8 cellular contexts compared by ENCODE assay signal in genomic region chr9:72203205-72203803, GRCh38. TPM values are rescaled to one million over a fixed set of nuclear protein-coding genes. Genes with fewer than 3 reads are reported as not detected.
A peak's percentile ranks its signal among the peaks of the same experiment; 100 is the strongest.
DNase-seq lines count a peak whose midpoint lies in the region; ATAC-seq and TF ChIP-seq lines count a peak whose summit lies in the region.

No MANE protein-coding gene starts in this region.

- no peaks in the 10 kb centered on the region for H3K36me3 Mint-ChIP-seq in activated CD8-positive, alpha-beta T cell treated with anti-CD3 and anti-CD28 coated beads for 36 hours (ENCODE audit: low read depth)

- H3K9me3 Mint-ChIP-seq in activated CD8-positive, alpha-beta T cell treated with anti-CD3 and anti-CD28 coated beads for 36 hours: no peaks in the 10 kb centered on the region

- H3K36me3 ChIP-seq in cardiac muscle cell: no peaks in the 10 kb centered on the region

- H3K27ac ChIP-seq in cardiac muscle cell: no peak overlapping the region

- no peaks in the 10 kb centered on the region for H3K9me3 ChIP-seq in cardiac muscle cell (ENCODE audit: low read depth)

- CTCF ChIA-PET in activated CD8-positive, alpha-beta T cell treated with anti-CD3 and anti-CD28 coated beads for 36 hours (lab: Charles Lee): interaction anchor here (1.3 to 4.4 kb wide), 4 partner anchors 69 to 164 kb away, joined by 4 to 16 read pairs (median 10); no protein-coding TSS in a partner anchor

- intact Hi-C loops in Right ventricle myocardium inferior (cut with DNase I): no loop called here
- intact Hi-C loops in activated CD8-positive, alpha-beta T cell treated with anti-CD3 and anti-CD28 coated beads for 36 hours (cut with micrococcal nuclease): no loop called here

- H3K4me1 ChIP-seq in cardiac muscle cell (ENCODE audit: low read depth): no peaks in the 10 kb centered on the region

- no peaks in the 10 kb centered on the region for H3K27me3 ChIP-seq in cardiac muscle cell

- H3K4me3 ChIP-seq in cardiac muscle cell: no peak overlapping the region

- H3K4me1 Mint-ChIP-seq in activated CD8-positive, alpha-beta T cell treated with anti-CD3 and anti-CD28 coated beads for 36 hours (ENCODE audit: low read depth): no peaks in the 10 kb centered on the region

- ATAC-seq in Right ventricle myocardium inferior: no peak
- ATAC-seq in activated CD8-positive, alpha-beta T cell treated with anti-CD3 and anti-CD28 coated beads for 36 hours: no peak

- peaks cover 10% of the 10 kb centered on the region for H3K27me3 Mint-ChIP-seq in activated CD8-positive, alpha-beta T cell treated with anti-CD3 and anti-CD28 coated beads for 36 hours

- peak; percentile 40 to 42 for DNase-seq in cardiac muscle cell (ENCODE audit: low read depth in 1 of 2, low spot score in 1 of 2)
- DNase-seq in Right ventricle myocardium inferior (ENCODE audit: missing footprints): no peak
- DNase-seq in H4 (ENCODE audit: low spot score): peak; percentile 57
- DNase-seq in LHCN-M2 (ENCODE audit: low read depth): peak; percentile 26
- DNase-seq in activated CD8-positive, alpha-beta T cell treated with anti-CD3 and anti-CD28 coated beads for 36 hours: peak; percentile 10
- peak; percentile 61 for DNase-seq in left kidney (ENCODE audit: low read depth, low spot score)
- DNase-seq in activated CD4-positive, alpha-beta T cell treated with anti-CD3 and anti-CD28 coated beads for 1 hour: no peak
- no peak for DNase-seq in activated naive CD4-positive, alpha-beta T cell (lab: John Stamatoyannopoulos, UW)

- TF ChIP-seq CTCF in cardiac muscle cell (IDR thresholded peaks at IDR 0.05; ENCODE audit: low read depth, low read length): peak; percentile 60
- peak; percentile 32 for TF ChIP-seq CTCF in activated CD8-positive, alpha-beta T cell treated with anti-CD3 and anti-CD28 coated beads for 36 hours (IDR thresholded peaks at IDR 0.05)

- H3K27ac Mint-ChIP-seq in activated CD8-positive, alpha-beta T cell treated with anti-CD3 and anti-CD28 coated beads for 36 hours: no peak overlapping the region

- POLR2A ChIA-PET in activated CD8-positive, alpha-beta T cell treated with anti-CD3 and anti-CD28 coated beads for 36 hours (lab: Charles Lee): no interaction called here

- no peak overlapping the region for H3K4me3 Mint-ChIP-seq in activated CD8-positive, alpha-beta T cell treated with anti-CD3 and anti-CD28 coated beads for 36 hours

RNA-seq across cellular contexts. Expression of gene GDA, which starts 54.1 kb away (rescaled TPM):
- 0.18 and 0.21 TPM in 2 replicates for total RNA-seq in cardiac muscle cell
- 0.46 and 0.59 TPM in 2 replicates for polyA plus RNA-seq in cardiac muscle cell
- 3.1 TPM for total RNA-seq in Right ventricle myocardium inferior
- total RNA-seq in H4 (2014; rRNA removed; shearing (Covaris generic)): 3.7 and 4.4 TPM in 2 replicates
- total RNA-seq in LHCN-M2 (2014; rRNA removed): not detected in 2 replicates
- polyA plus RNA-seq in LHCN-M2 (2012): not detected
- not detected for total RNA-seq in activated CD8-positive, alpha-beta T cell treated with anti-CD3 and anti-CD28 coated beads for 36 hours

Comparison
In these comparisons a context has a peak if more than half of its experiments do, and no peak if none do; other contexts are left out.
1. DNase-seq: peak in cardiac muscle cell (2 of 2), H4 (single experiment), LHCN-M2 (single experiment), activated CD8-positive, alpha-beta T cell treated with anti-CD3 and anti-CD28 coated beads for 36 hours (single experiment) and left kidney (single experiment); none in Right ventricle myocardium inferior (single experiment), activated CD4-positive, alpha-beta T cell treated with anti-CD3 and anti-CD28 coated beads for 1 hour (single experiment) and activated naive CD4-positive, alpha-beta T cell (0 of 4).